In the genomic region with DNA sequence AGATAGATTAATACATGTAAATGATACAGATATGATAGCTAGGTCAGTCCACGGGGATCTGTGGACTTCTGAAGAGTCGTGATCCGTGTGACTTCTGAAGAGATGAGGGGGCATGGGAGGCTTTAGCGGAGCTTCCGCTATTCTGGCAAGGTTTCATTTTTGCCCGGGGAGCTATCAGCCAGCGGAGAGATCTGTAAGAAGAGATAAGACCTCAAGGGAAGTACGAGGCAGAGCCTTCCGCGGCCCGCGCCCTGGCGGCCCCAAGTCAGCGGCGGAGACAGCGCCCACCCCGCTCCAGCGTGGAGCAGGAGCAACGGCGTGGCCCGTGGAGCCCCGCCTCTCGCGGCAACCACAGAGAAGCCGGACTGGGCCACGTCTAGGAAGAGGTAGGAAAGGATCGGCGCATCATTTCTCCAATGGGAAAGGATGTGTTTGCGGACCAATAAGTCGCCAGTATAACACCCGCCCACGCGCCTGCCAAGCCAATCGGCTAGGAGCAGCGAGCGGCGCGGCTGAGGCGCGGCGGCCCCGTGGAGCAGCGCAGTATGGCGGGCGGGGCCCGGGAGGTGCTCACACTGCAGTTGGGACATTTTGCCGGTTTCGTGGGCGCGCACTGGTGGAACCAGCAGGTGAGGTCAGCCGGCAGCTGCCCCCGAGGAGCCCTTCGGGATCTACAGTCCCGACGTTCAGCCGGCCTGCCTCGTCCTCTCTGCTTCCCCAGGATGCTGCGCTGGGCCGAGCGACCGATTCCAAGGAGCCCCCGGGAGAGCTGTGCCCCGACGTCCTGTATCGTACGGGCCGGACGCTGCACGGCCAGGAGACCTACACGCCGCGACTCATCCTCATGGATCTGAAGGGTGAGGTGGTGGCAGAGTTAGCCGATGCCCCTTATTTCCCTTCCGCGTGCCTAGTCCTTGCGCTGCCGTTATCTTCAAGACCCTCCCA, we compare ENCODE assay signal across 8 cellular contexts. TPM values are rescaled to one million over a fixed set of nuclear protein-coding genes. Genes with fewer than 3 reads are reported as not detected.
A peak's percentile ranks its signal among the peaks of the same experiment; 100 is the strongest.
DNase-seq lines count a peak whose midpoint lies in the region; ATAC-seq and TF ChIP-seq lines count a peak whose summit lies in the region.
"Not testable (repeated sequence)": the region's sequence is repeated elsewhere in the genome, so short reads cannot be mapped to it uniquely, and the experiment has no call there.

No MANE protein-coding gene starts in this region.

- peak overlapping the region; percentile 76 to 82 for H3K9ac ChIP-seq in colonic mucosa (ENCODE audit: low read depth in 2 of 2, low read length in 2 of 2)

- CTCF ChIA-PET in BJ (lab: Yijun Ruan, JAX): interaction anchor here (0.7 to 3.3 kb wide), 2 partner anchors 16 to 244 kb away, joined by 3 to 14 read pairs; no protein-coding TSS in a partner anchor

- DNase-seq in BJ (ENCODE audit: low read depth) (peak; percentile 91), GM19240 (ENCODE audit: insufficient read length, low spot score) (peak; percentile 33), NCI-H524 (lab: John Stamatoyannopoulos, UW) (peak; percentile 85 to 95), colonic mucosa (peak; percentile 95), left colon (peak; percentile 97)
- DNase-seq in activated CD4-positive, alpha-beta T cell treated with anti-CD3 and anti-CD28 coated beads for 4 hours: peak; percentile 98 to 99
- peak; percentile 92 to 99 for DNase-seq in stimulated activated CD4-positive, alpha-beta T cell treated with anti-CD3 and anti-CD28 coated beads, Interleukin-1b, Interleukin-23, amount 100 ng/mL, for 4 hours (ENCODE audit: low read depth in 2 of 2)

- peak; percentile 78 for ATAC-seq in HG03457 (IDR thresholded peaks at IDR 0.05; ENCODE audit: unreplicated experiment)
- ATAC-seq in left colon: peak; percentile 96

- H3K9me3 ChIP-seq in colonic mucosa: not testable (repeated sequence)

- intact Hi-C loops in colonic mucosa (cut with DNase I); left colon (cut with DNase I, micrococcal nuclease): not testable (repeated sequence)

- TF ChIP-seq CTCF in BJ (IDR thresholded peaks at IDR 0.05; ENCODE audit: insufficient read depth, low read depth, low read length): 0 out of 2 replicates have a peak, but pooled peaks have one; percentile 14
- not testable (repeated sequence) for TF ChIP-seq CTCF in colonic mucosa (IDR thresholded peaks at IDR 0.05)

- POLR2A ChIA-PET in BJ (lab: Charles Lee): interaction anchor here (0.6 kb wide), 1 partner anchor 297 kb away, joined by 6 read pairs; no protein-coding TSS in a partner anchor

- not testable (repeated sequence) for H3K4me1 ChIP-seq in colonic mucosa

- not testable (repeated sequence) for H3K36me3 ChIP-seq in BJ (ENCODE audit: control insufficient read depth, insufficient read depth, low read length); colonic mucosa

- H3K27me3 ChIP-seq in BJ (ENCODE audit: control insufficient read depth, insufficient read depth, low read length); colonic mucosa: not testable (repeated sequence)

- H3K4me3 ChIP-seq in BJ (ENCODE audit: low read depth, low read length) (peak overlapping the region; percentile 53), colonic mucosa (peak overlapping the region; percentile 71)

- H3K27ac ChIP-seq in colonic mucosa: peak overlapping the region; percentile 69

RNA-seq across cellular contexts. Expression of a gene that starts 56.7 kb away (rescaled TPM):
- polyA plus RNA-seq in BJ (2011; rRNA removed): 131 and 142 TPM in 2 replicates
- polyA minus RNA-seq in BJ (2011; rRNA and poly(A)+ RNA removed): 60.7 and 103 TPM in 2 replicates
- total RNA-seq in colonic mucosa (100 to 1,000 TPM in 1 of 2 donors, 10 to 100 TPM in 1; 75.7 to 106 TPM), left colon (10 to 100 TPM; 67.2 to 84.3 TPM)

RNA-seq across cellular contexts. Expression of a gene that starts 57.0 kb away (rescaled TPM):
- 57.7 and 57.9 TPM in 2 replicates for polyA plus RNA-seq in BJ (2011; rRNA removed)
- polyA minus RNA-seq in BJ (2011; rRNA and poly(A)+ RNA removed): 30.5 and 40.7 TPM in 2 replicates
- total RNA-seq in colonic mucosa (10 to 100 TPM; 41.9 to 62.1 TPM), left colon (10 to 100 TPM; 52.4 to 61.7 TPM)

Comparison
In these comparisons a context has a peak if more than half of its experiments do, and no peak if none do; other contexts are left out.
1. Peak in every context shown above with its lines: DNase-seq, ATAC-seq, H3K4me3 ChIP-seq and H3K27ac ChIP-seq.
2. DNase-seq: peak in every context shown above with its lines; median percentile 98 in activated CD4-positive, alpha-beta T cell treated with anti-CD3 and anti-CD28 coated beads for 4 hours; 97 in left colon; 96 in stimulated activated CD4-positive, alpha-beta T cell treated with anti-CD3 and anti-CD28 coated beads, Interleukin-1b, Interleukin-23, amount 100 ng/mL, for 4 hours; 95 in colonic mucosa; 91 in BJ; 90 in NCI-H524; 33 in GM19240.